Comparison of ENCODE assay signal across 14 cellular contexts in genomic region chr1:173451981-173452380, GRCh38. TPM values are rescaled to one million over a fixed set of nuclear protein-coding genes. Genes with fewer than 3 reads are reported as not detected.
A peak's percentile ranks its signal among the peaks of the same experiment; 100 is the strongest.
DNase-seq lines count a peak whose midpoint lies in the region; ATAC-seq, FAIRE-seq and TF ChIP-seq lines count a peak whose summit lies in the region.
"Had no signal": no experiment of that assay in that cellular context is flagged by ENCODE, and none has a peak within 500 bp of the region (broad histone marks: within the 10 kb centered on the region; RNA-seq: fewer than 3 reads in every experiment).

No MANE protein-coding gene starts in this region.

- no peak overlapping the region for H3K9ac ChIP-seq in keratinocyte (ENCODE audit: control insufficient read depth, extremely low read depth, insufficient read depth, low read length)

- intact Hi-C loops in Right ventricle myocardium inferior (cut with DNase I): no loop called here
- intact Hi-C loops in cardiac septum (cut with DNase I): no loop called here
- intact Hi-C loops in transverse colon (cut with DNase I; ENCODE audit: low total_unique reads): no loop called here
- intact Hi-C loops in CD14-positive monocyte (cut with micrococcal nuclease): no loop called here

- no peak overlapping the region for H3K27ac Mint-ChIP-seq in activated CD8-positive, alpha-beta memory T cell treated with anti-CD3 and anti-CD28 coated beads, Interleukin-2, amount 10 ng/mL, durations not matched to agents 7 days and 5 days
- H3K27ac Mint-ChIP-seq in CD14-positive monocyte: no peak overlapping the region
- H3K27ac Mint-ChIP-seq: activated naive CD4-positive, alpha-beta T cell treated with anti-CD3 and anti-CD28 coated beads, Interleukin-2, amount 50 U/mL, for 72 hours had no signal

- H3K27me3 ChIP-seq in bronchial epithelial cell (ENCODE audit: control insufficient read depth, insufficient read depth, low read length) (no peaks in the 10 kb centered on the region), keratinocyte (ENCODE audit: control insufficient read depth, extremely low read depth, insufficient read depth, low read length) (no peaks in the 10 kb centered on the region), transverse colon (no peaks in the 10 kb centered on the region)
- H3K27me3 ChIP-seq: uterus had no signal

- H2AFZ ChIP-seq in keratinocyte (ENCODE audit: control insufficient read depth, low read length): no peak overlapping the region

- no peak for TF ChIP-seq EP300 in transverse colon (IDR thresholded peaks at IDR 0.05; ENCODE audit: low read depth)

- H4K20me1 ChIP-seq in keratinocyte (ENCODE audit: control insufficient read depth, extremely low read depth, insufficient read depth, low read length): no peaks in the 10 kb centered on the region

- peaks cover 8% of the 10 kb centered on the region for H3K9me3 Mint-ChIP-seq in activated CD8-positive, alpha-beta memory T cell treated with anti-CD3 and anti-CD28 coated beads, Interleukin-2, amount 10 ng/mL, durations not matched to agents 7 days and 5 days (ENCODE audit: low read depth)
- peaks cover 0 to 6% (median 3%) of the 10 kb centered on the region in 7 donors for H3K9me3 Mint-ChIP-seq in CD14-positive monocyte

- peaks cover 17% of the 10 kb centered on the region for H3K4me1 Mint-ChIP-seq in activated CD8-positive, alpha-beta memory T cell treated with anti-CD3 and anti-CD28 coated beads, Interleukin-2, amount 10 ng/mL, durations not matched to agents 7 days and 5 days
- peaks cover 2% of the 10 kb centered on the region for H3K4me1 Mint-ChIP-seq in CD14-positive monocyte

- H3K4me2 ChIP-seq in keratinocyte (ENCODE audit: control insufficient read depth, extremely low read depth, insufficient read depth, low read depth, low read length): no peak overlapping the region

- ATAC-seq in Right ventricle myocardium inferior: peak; percentile 59
- ATAC-seq in activated CD8-positive, alpha-beta memory T cell treated with anti-CD3 and anti-CD28 coated beads, Interleukin-2, amount 10 ng/mL, durations not matched to agents 7 days and 5 days: no peak
- ATAC-seq: activated naive CD4-positive, alpha-beta T cell treated with anti-CD3 and anti-CD28 coated beads, Interleukin-2, amount 50 U/mL, for 72 hours had no signal

- H3K4me3 Mint-ChIP-seq in activated CD8-positive, alpha-beta memory T cell treated with anti-CD3 and anti-CD28 coated beads, Interleukin-2, amount 10 ng/mL, durations not matched to agents 7 days and 5 days: no peak overlapping the region
- no peak overlapping the region for H3K4me3 Mint-ChIP-seq in CD14-positive monocyte

- H3K27ac ChIP-seq in keratinocyte (ENCODE audit: control insufficient read depth, insufficient read depth, low read length) (no peak overlapping the region), transverse colon (peak overlapping the region in 1 of 4 donors; percentile 38)
- H3K27ac ChIP-seq: uterus had no signal

- H3K4me3 ChIP-seq in bronchial epithelial cell (ENCODE audit: low read depth, low read length) (no peak overlapping the region), keratinocyte (ENCODE audit: control insufficient read depth in 2 of 3, extremely low read depth in 1 of 3, insufficient read depth in 2 of 3, low read depth in 1 of 3, low read length in 3 of 3) (no peak overlapping the region), transverse colon (no peak overlapping the region)
- H3K4me3 ChIP-seq: uterus had no signal

- no peaks in the 10 kb centered on the region for H3K79me2 ChIP-seq in keratinocyte (ENCODE audit: control insufficient read depth, insufficient read depth, low read length)

- no peaks in the 10 kb centered on the region for H3K9me3 ChIP-seq in keratinocyte (ENCODE audit: control insufficient read depth, low read depth, low read length)
- no peaks in the 10 kb centered on the region for H3K9me3 ChIP-seq in transverse colon
- H3K9me3 ChIP-seq: Caco-2, uterus had no signal

- no peaks in the 10 kb centered on the region for H3K36me3 ChIP-seq in bronchial epithelial cell (ENCODE audit: control insufficient read depth, insufficient read depth, low read length)
- no peaks in the 10 kb centered on the region for H3K36me3 ChIP-seq in keratinocyte (ENCODE audit: control insufficient read depth in 2 of 2, extremely low read depth in 1 of 2, insufficient read depth in 2 of 2, low read length in 2 of 2)
- H3K36me3 ChIP-seq in transverse colon: no peaks in the 10 kb centered on the region
- H3K36me3 ChIP-seq: uterus had no signal

- in situ Hi-C loops in transverse colon (cut with MboI; ENCODE audit: low pct_ligation_motif_present in 1 of 4, low pct_unique_long_range_greater_than_20kb in 1 of 4, low sequenced_read_pairs in 3 of 4) (no loop called here), GM13976 (cut with MboI; ENCODE audit: low sequenced_read_pairs, unreplicated experiment) (no loop called here)

- WGBS in transverse colon (ENCODE audit: low coverage in 1 of 2), 2 donors: 48 to 80% methylated on average over 1 to 2 of the region's 2 CpGs

- TF ChIP-seq CTCF in bronchial epithelial cell (IDR thresholded peaks at IDR 0.05; ENCODE audit: insufficient read depth, low read length, severe bottlenecking) (no peak), keratinocyte (optimal IDR thresholded peaks at IDR 0.05 in 1 of 3, IDR thresholded peaks at IDR 0.05 in 1 of 3, conservative IDR thresholded peaks at IDR 0.05 in 1 of 3; ENCODE audit: extremely low read depth in 1 of 3, insufficient read depth in 2 of 3, low read length in 3 of 3) (no peak), transverse colon (IDR thresholded peaks at IDR 0.05) (no peak), GM13976 (IDR thresholded peaks at IDR 0.05; ENCODE audit: borderline replicate concordance, control extremely low read depth, extremely low read depth, insufficient read depth, missing control alignments) (no peak), CD14-positive monocyte (IDR thresholded peaks at IDR 0.05) (no peak)

- H3K4me1 ChIP-seq in keratinocyte (ENCODE audit: control insufficient read depth, extremely low read depth, insufficient read depth, low read length) (peaks cover 7% of the 10 kb centered on the region), transverse colon (no peaks in the 10 kb centered on the region)
- H3K4me1 ChIP-seq: Caco-2, uterus had no signal

- dilution Hi-C loops in keratinocyte (cut with MboI; ENCODE audit: extremely low pct_ligation_motif_present, low sequenced_read_pairs): no loop called here

- FAIRE-seq in bronchial epithelial cell (lab: Jason Lieb, UNC): peak; percentile 58
- peak; percentile 26 for FAIRE-seq in keratinocyte (lab: Jason Lieb, UNC)

- no peaks in the 10 kb centered on the region for H3K9me1 ChIP-seq in keratinocyte (ENCODE audit: control insufficient read depth, extremely low read depth, insufficient read depth, low read length)

- H3K36me3 Mint-ChIP-seq in activated CD8-positive, alpha-beta memory T cell treated with anti-CD3 and anti-CD28 coated beads, Interleukin-2, amount 10 ng/mL, durations not matched to agents 7 days and 5 days: peaks cover 47% of the 10 kb centered on the region
- H3K36me3 Mint-ChIP-seq in CD14-positive monocyte: peaks cover 34 to 42% of the 10 kb centered on the region in 2 donors

- TF ChIP-seq POLR2A in transverse colon (IDR thresholded peaks at IDR 0.05): no peak

- DNase-seq in Right ventricle myocardium inferior (ENCODE audit: missing footprints): no peak
- no peak for DNase-seq in cardiac septum (ENCODE audit: low spot score)
- DNase-seq in bronchial epithelial cell (ENCODE audit: low read depth): peak; percentile 56
- no peak for DNase-seq in keratinocyte (ENCODE audit: low read depth, low spot score)
- peak; percentile 15 for DNase-seq in transverse colon
- no peak for DNase-seq in GM13976 (ENCODE audit: low spot score)
- DNase-seq in activated CD8-positive, alpha-beta memory T cell treated with anti-CD3 and anti-CD28 coated beads, Interleukin-2, amount 10 ng/mL, durations not matched to agents 7 days and 5 days: no peak
- DNase-seq in CD14-positive monocyte (ENCODE audit: low spot score): no peak
- DNase-seq: Caco-2; cortex of kidney; NCI-H446 treated with DMSO at 0.1 percent for 48 hours; stimulated activated CD4-positive, alpha-beta T cell treated with anti-CD3 and anti-CD28 coated beads, Interleukin-15, amount 100 ng/mL, for 24 hours; uterus had no signal

- CTCF ChIA-PET in activated CD8-positive, alpha-beta memory T cell treated with anti-CD3 and anti-CD28 coated beads, Interleukin-2, amount 10 ng/mL, durations not matched to agents 7 days and 5 days (lab: Charles Lee): no interaction called here

- H3K27me3 Mint-ChIP-seq in activated CD8-positive, alpha-beta memory T cell treated with anti-CD3 and anti-CD28 coated beads, Interleukin-2, amount 10 ng/mL, durations not matched to agents 7 days and 5 days: no peaks in the 10 kb centered on the region
- peaks cover 0 to 3% (median 2%) of the 10 kb centered on the region in 3 donors for H3K27me3 Mint-ChIP-seq in CD14-positive monocyte (ENCODE audit: low read depth in 3 of 3)

RNA-seq across cellular contexts. Expression of gene PRDX6, which starts 25.2 kb away (rescaled TPM):
- total RNA-seq in Right ventricle myocardium inferior: 518 TPM
- 254 TPM for total RNA-seq in cardiac septum
- 159 and 185 TPM in 2 replicates for total RNA-seq in bronchial epithelial cell
- polyA plus RNA-seq in keratinocyte: 168 to 266 TPM (median 248 TPM) in 3 replicates
- polyA plus RNA-seq in keratinocyte (2011; ENCODE audit: low read depth): 29.8 TPM
- 219 and 325 TPM in 2 replicates for polyA plus RNA-seq in keratinocyte (2011; cell fraction: cytosol; rRNA removed)
- 141 and 154 TPM in 2 replicates for polyA plus RNA-seq in keratinocyte (2011; cell fraction: nucleus; rRNA removed)
- polyA plus RNA-seq in keratinocyte (2012; ENCODE audit: low replicate concordance): 182 and 191 TPM in 2 replicates
- 171 to 272 TPM (median 269 TPM) in 3 replicates for polyA minus RNA-seq in keratinocyte
- polyA minus RNA-seq in keratinocyte (2011; cell fraction: cytosol; rRNA and poly(A)+ RNA removed): 241 TPM
- 50.6 and 68.3 TPM in 2 replicates for polyA minus RNA-seq in keratinocyte (2011; cell fraction: nucleus; rRNA and poly(A)+ RNA removed)
- total RNA-seq in transverse colon: 100 to 1,000 TPM; 150 to 540 (median 469) TPM
- total RNA-seq in activated CD8-positive, alpha-beta memory T cell treated with anti-CD3 and anti-CD28 coated beads, Interleukin-2, amount 10 ng/mL, durations not matched to agents 7 days and 5 days: 100 to 1,000 TPM; 123 to 153 TPM
- 100 to 1,000 TPM; 119 to 142 TPM for polyA plus RNA-seq in CD14-positive monocyte

Comparison
In these comparisons a context has a peak if more than half of its experiments do, and no peak if none do; other contexts are left out.
1. DNase-seq: peak in bronchial epithelial cell (single experiment) and transverse colon (single experiment); none in Right ventricle myocardium inferior (single experiment), cardiac septum (single experiment), keratinocyte (single experiment), GM13976 (single experiment), activated CD8-positive, alpha-beta memory T cell treated with anti-CD3 and anti-CD28 coated beads, Interleukin-2, amount 10 ng/mL, durations not matched to agents 7 days and 5 days (single experiment) and CD14-positive monocyte (single experiment).